In genomic region chr17:68011199-68011665, GRCh38 we compare ENCODE assay signal across 8 cellular contexts. TPM values are rescaled to one million over a fixed set of nuclear protein-coding genes. Genes with fewer than 3 reads are reported as not detected.
DNase-seq lines count a peak whose midpoint lies in the region; ATAC-seq and TF ChIP-seq lines count a peak whose summit lies in the region.

No MANE protein-coding gene starts in this region.

- peak; percentile 38 for TF ChIP-seq CTCF in mucosa of descending colon (IDR thresholded peaks at IDR 0.05)

- intact Hi-C loops in mucosa of descending colon (cut with DNase I, micrococcal nuclease): loop anchor here in 1 of 2 donors (10.0 kb wide), 1 partner anchor 56 kb away; no protein-coding TSS in a partner anchor

- H3K36me3 ChIP-seq in mucosa of descending colon (ENCODE audit: low read depth): no peaks in the 10 kb centered on the region

- no peaks in the 10 kb centered on the region for H3K9me3 ChIP-seq in mucosa of descending colon

- ATAC-seq in mucosa of descending colon: peak; percentile 91
- ATAC-seq in stimulated activated naive CD8-positive, alpha-beta T cell treated with anti-CD3 and anti-CD28 coated beads, Interleukin-15, Interleukin-2, amounts not matched to agents 100 U/mL and 50 U/mL, for 24 hours: peak; percentile 71

- DNase-seq in DMS 273 (lab: John Stamatoyannopoulos, UW; ENCODE audit: unreplicated experiment): peak; percentile 42
- no peak for DNase-seq in DMS 273 treated with DMSO at 0.1 percent for 48 hours (lab: John Stamatoyannopoulos, UW)
- DNase-seq in M059J (ENCODE audit: low read depth): peak; percentile 35
- DNase-seq in activated CD4-positive, alpha-beta T cell treated with anti-CD3 and anti-CD28 coated beads for 4 hours: peak; percentile 52 to 54
- peak; percentile 76 for DNase-seq in ecto neural progenitor cell (ENCODE audit: low spot score)
- peak; percentile 60 to 70 (median 70) for DNase-seq in mucosa of descending colon
- DNase-seq in stimulated activated naive CD8-positive, alpha-beta T cell treated with anti-CD3 and anti-CD28 coated beads, Interleukin-15, Interleukin-2, amounts not matched to agents 100 U/mL and 50 U/mL, for 24 hours: peak; percentile 81
- DNase-seq in COR-L47 (lab: John Stamatoyannopoulos, UW): no peak

- no peak overlapping the region for H3K4me3 ChIP-seq in mucosa of descending colon

- no peaks in the 10 kb centered on the region for H3K4me1 ChIP-seq in mucosa of descending colon (ENCODE audit: low read depth)

RNA-seq across cellular contexts. Expression of gene C17orf58, which starts 15.0 kb away (rescaled TPM):
- total RNA-seq in M059J (2014; rRNA removed; shearing (Covaris generic)): 22.6 and 30.3 TPM in 2 replicates
- total RNA-seq in mucosa of descending colon: 10 to 100 TPM in 1 of 3 donors, 1 to 10 TPM in 2; 6.4 to 11.1 (median 8.4) TPM

RNA-seq across cellular contexts. Expression of gene KPNA2, which starts 24.3 kb away (rescaled TPM):
- 188 and 239 TPM in 2 replicates for total RNA-seq in M059J (2014; rRNA removed; shearing (Covaris generic))
- total RNA-seq in mucosa of descending colon: 10 to 100 TPM; 15.2 to 50.3 (median 29.0) TPM

Comparison
In these comparisons a context has a peak if more than half of its experiments do, and no peak if none do; other contexts are left out.
1. DNase-seq: peak in DMS 273 (single experiment), M059J (single experiment), activated CD4-positive, alpha-beta T cell treated with anti-CD3 and anti-CD28 coated beads for 4 hours (2 of 2), ecto neural progenitor cell (single experiment), mucosa of descending colon (3 of 3) and stimulated activated naive CD8-positive, alpha-beta T cell treated with anti-CD3 and anti-CD28 coated beads, Interleukin-15, Interleukin-2, amounts not matched to agents 100 U/mL and 50 U/mL, for 24 hours (single experiment); none in DMS 273 treated with DMSO at 0.1 percent for 48 hours (single experiment) and COR-L47 (single experiment).